20 cellular contexts compared by ENCODE assay signal in the genomic region with DNA sequence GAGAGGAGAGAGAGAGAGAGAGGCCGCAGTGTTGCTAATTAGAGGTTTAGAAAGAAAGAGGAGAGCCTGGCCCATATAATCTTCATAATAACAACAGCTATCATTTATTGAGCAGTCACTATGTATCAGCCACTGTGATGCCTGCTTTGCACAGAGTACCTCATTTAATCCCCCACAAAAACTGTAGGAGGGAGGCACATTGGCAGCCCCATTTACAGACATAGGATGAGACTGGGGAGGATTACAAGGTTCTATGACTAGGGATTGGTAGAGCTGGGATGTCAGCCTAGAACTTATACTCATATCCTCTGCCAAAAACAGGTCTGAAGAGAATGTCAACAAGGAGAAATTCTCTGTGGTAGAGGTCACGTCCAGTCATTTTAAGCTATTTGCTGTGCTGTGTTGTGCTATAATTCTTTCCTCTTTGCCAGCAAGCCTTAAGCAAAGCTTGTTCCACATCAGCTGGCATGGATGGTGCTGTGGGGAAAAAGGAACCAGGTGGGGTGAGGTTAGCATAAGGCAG. TPM values are rescaled to one million over a fixed set of nuclear protein-coding genes. Genes with fewer than 3 reads are reported as not detected.
DNase-seq lines count a peak whose midpoint lies in the region; ATAC-seq and TF ChIP-seq lines count a peak whose summit lies in the region.
"Had no signal": no experiment of that assay in that cellular context is flagged by ENCODE, and none has a peak within 500 bp of the region (broad histone marks: within the 10 kb centered on the region; RNA-seq: fewer than 3 reads in every experiment).

No MANE protein-coding gene starts in this region.

- ATAC-seq in activated CD8-positive, alpha-beta T cell treated with anti-CD3 and anti-CD28 coated beads, Interleukin-2, amount 10 ng/mL, durations not matched to agents 7 days and 5 days, result peak; percentile 6
- ATAC-seq in HG02763 (IDR thresholded peaks at IDR 0.05; ENCODE audit: unreplicated experiment) (no peak), upper lobe of right lung (no peak)
- ATAC-seq: WTC11 had no signal

- peaks cover 0 to 2% (median 0%) of the 10 kb centered on the region in 8 donors for H3K9me3 Mint-ChIP-seq in CD4-positive, alpha-beta memory T cell
- H3K9me3 Mint-ChIP-seq in activated CD8-positive, alpha-beta T cell treated with anti-CD3 and anti-CD28 coated beads, Interleukin-2, amount 10 ng/mL, durations not matched to agents 7 days and 5 days (ENCODE audit: insufficient read depth), result no peaks in the 10 kb centered on the region
- H3K9me3 Mint-ChIP-seq: IgD-negative memory B cell, WTC11 had no signal

- no peaks in the 10 kb centered on the region for H3K36me3 ChIP-seq in CD4-positive, alpha-beta memory T cell (ENCODE audit: insufficient read depth, low read length)
- H3K36me3 ChIP-seq in upper lobe of right lung, result no peaks in the 10 kb centered on the region
- H3K36me3 ChIP-seq: right lobe of liver, SJSA1 had no signal

- no peaks in the 10 kb centered on the region for H3K27me3 Mint-ChIP-seq in CD4-positive, alpha-beta memory T cell
- no peaks in the 10 kb centered on the region for H3K27me3 Mint-ChIP-seq in activated CD8-positive, alpha-beta T cell treated with anti-CD3 and anti-CD28 coated beads, Interleukin-2, amount 10 ng/mL, durations not matched to agents 7 days and 5 days (ENCODE audit: low read depth)

- CTCF ChIA-PET in CD4-positive, alpha-beta memory T cell (lab: Charles Lee; ENCODE audit: partially characterized antibody), result interaction anchor here (1.3 to 2.5 kb wide), 3 partner anchors 9 to 177 kb away, joined by 4 to 24 read pairs (median 11); a partner anchor contains a TSS
- CTCF ChIA-PET in activated CD8-positive, alpha-beta T cell treated with anti-CD3 and anti-CD28 coated beads, Interleukin-2, amount 10 ng/mL, durations not matched to agents 7 days and 5 days (lab: Charles Lee), result interaction anchor here (1.3 to 5.1 kb wide), 4 partner anchors 9 to 178 kb away, joined by 5 to 61 read pairs (median 14); a partner anchor contains a TSS

- H3K4me1 Mint-ChIP-seq in CD4-positive, alpha-beta memory T cell, result peaks cover 40 to 86% (median 69%) of the 10 kb centered on the region in 4 donors
- H3K4me1 Mint-ChIP-seq in activated CD8-positive, alpha-beta T cell treated with anti-CD3 and anti-CD28 coated beads, Interleukin-2, amount 10 ng/mL, durations not matched to agents 7 days and 5 days (ENCODE audit: low read depth), result peaks cover 78% of the 10 kb centered on the region

- H3K27ac ChIP-seq in CD4-positive, alpha-beta memory T cell (ENCODE audit: low read depth, low read length), result peak overlapping the region; percentile 37
- no peak overlapping the region for H3K27ac ChIP-seq in upper lobe of right lung
- H3K27ac ChIP-seq: epithelial cell of prostate, right lobe of liver, SJSA1 had no signal

- peaks cover 91% of the 10 kb centered on the region for H3K4me1 ChIP-seq in CD4-positive, alpha-beta memory T cell (ENCODE audit: insufficient read depth, low read length)
- H3K4me1 ChIP-seq in upper lobe of right lung, result peaks cover 6% of the 10 kb centered on the region

- TF ChIP-seq CTCF in AG10803 (conservative IDR thresholded peaks at IDR 0.05; ENCODE audit: low read length) (no peak), upper lobe of right lung (IDR thresholded peaks at IDR 0.05) (no peak)

- no peaks in the 10 kb centered on the region for H3K9me3 ChIP-seq in CD4-positive, alpha-beta memory T cell (ENCODE audit: control insufficient read depth in 1 of 2, low read length in 2 of 2)
- H3K9me3 ChIP-seq in upper lobe of right lung, result no peaks in the 10 kb centered on the region
- H3K9me3 ChIP-seq: right lobe of liver, SJSA1 had no signal

- H3K27me3 ChIP-seq in CD4-positive, alpha-beta memory T cell (ENCODE audit: insufficient read depth, low read length), result no peaks in the 10 kb centered on the region
- no peaks in the 10 kb centered on the region for H3K27me3 ChIP-seq in upper lobe of right lung
- H3K27me3 ChIP-seq: right lobe of liver, SJSA1 had no signal

- H3K27ac Mint-ChIP-seq in CD4-positive, alpha-beta memory T cell, result peak overlapping the region; percentile 91 to 99 (median 96)
- H3K27ac Mint-ChIP-seq in activated CD8-positive, alpha-beta T cell treated with anti-CD3 and anti-CD28 coated beads, Interleukin-2, amount 10 ng/mL, durations not matched to agents 7 days and 5 days, result peak overlapping the region; percentile 89
- H3K27ac Mint-ChIP-seq: WTC11 had no signal

- intact Hi-C loops in CD4-positive, alpha-beta memory T cell (cut with micrococcal nuclease), result loop anchor here (10.0 kb wide), 1 partner anchor 456 kb away; a partner anchor contains a TSS
- intact Hi-C loops in upper lobe of right lung (cut with DNase I), result no loop called here

- H3K36me3 Mint-ChIP-seq in CD4-positive, alpha-beta memory T cell, result peaks cover 0 to 3% of the 10 kb centered on the region in 2 donors
- H3K36me3 Mint-ChIP-seq in activated CD8-positive, alpha-beta T cell treated with anti-CD3 and anti-CD28 coated beads, Interleukin-2, amount 10 ng/mL, durations not matched to agents 7 days and 5 days (ENCODE audit: low read depth), result peaks cover 1% of the 10 kb centered on the region
- H3K36me3 Mint-ChIP-seq: IgD-negative memory B cell, WTC11 had no signal

- DNase-seq in AG10803 (ENCODE audit: low read depth) (peak; percentile 16), hepatic stellate cell (ENCODE audit: low spot score) (peak; percentile 19), HT-29 (ENCODE audit: low spot score) (no peak), upper lobe of right lung (no peak)
- no peak for DNase-seq in CD4-positive, alpha-beta memory T cell
- no peak for DNase-seq in activated CD8-positive, alpha-beta T cell treated with anti-CD3 and anti-CD28 coated beads, Interleukin-2, amount 10 ng/mL, durations not matched to agents 7 days and 5 days
- DNase-seq in stimulated activated CD4-positive, alpha-beta T cell treated with anti-CD3 and anti-CD28 coated beads, Interleukin-4, amount 100 ng/mL, for 24 hours, result no peak
- DNase-seq: COR-L47, foreskin melanocyte, hypothalamus, mammary epithelial cell, NCI-H187, NCI-H774, right lobe of liver, trophoblast cell had no signal

- POLR2A ChIA-PET in CD4-positive, alpha-beta memory T cell (lab: Charles Lee; ENCODE audit: partially characterized antibody), result interaction anchor here (1.7 to 4.9 kb wide), 5 partner anchors 14 to 278 kb away, joined by 5 to 31 read pairs (median 8); a partner anchor contains a TSS
- POLR2A ChIA-PET in activated CD8-positive, alpha-beta T cell treated with anti-CD3 and anti-CD28 coated beads, Interleukin-2, amount 10 ng/mL, durations not matched to agents 7 days and 5 days (lab: Charles Lee), result interaction anchor here (1.1 to 1.9 kb wide), 3 partner anchors 9 to 177 kb away, joined by 4 to 10 read pairs (median 5); a partner anchor contains a TSS

- H3K4me3 Mint-ChIP-seq in CD4-positive, alpha-beta memory T cell, result peak overlapping the region in 7 of 8 donors; percentile 22 to 75 (median 70)
- no peak overlapping the region for H3K4me3 Mint-ChIP-seq in activated CD8-positive, alpha-beta T cell treated with anti-CD3 and anti-CD28 coated beads, Interleukin-2, amount 10 ng/mL, durations not matched to agents 7 days and 5 days
- H3K4me3 Mint-ChIP-seq: IgD-negative memory B cell, WTC11 had no signal

- no peak overlapping the region for H3K4me3 ChIP-seq in AG10803 (ENCODE audit: low read length)
- no peak overlapping the region for H3K4me3 ChIP-seq in CD4-positive, alpha-beta memory T cell (ENCODE audit: low read length in 2 of 2)
- H3K4me3 ChIP-seq in upper lobe of right lung, result no peak overlapping the region
- H3K4me3 ChIP-seq: right lobe of liver, SJSA1 had no signal

RNA-seq across cellular contexts. Expression of a gene that starts 6.7 kb away (rescaled TPM):
- total RNA-seq in CD4-positive, alpha-beta memory T cell, result 10 to 100 TPM; 30.8 to 31.4 TPM
- polyA plus RNA-seq in CD4-positive, alpha-beta memory T cell, result 1 to 10 TPM; 2.0 to 2.2 TPM
- 1 to 10 TPM; 1.9 to 2.1 TPM for total RNA-seq in activated CD8-positive, alpha-beta T cell treated with anti-CD3 and anti-CD28 coated beads, Interleukin-2, amount 10 ng/mL, durations not matched to agents 7 days and 5 days
- not detected in 2 replicates for total RNA-seq in HT-29 (2014; rRNA removed; shearing (Covaris generic))
- total RNA-seq in upper lobe of right lung, result 2.8 TPM

Comparison
In these comparisons a context has a peak if more than half of its experiments do, and no peak if none do; other contexts are left out.
1. DNase-seq: peak in AG10803 (single experiment) and hepatic stellate cell (single experiment); none in CD4-positive, alpha-beta memory T cell (0 of 5), activated CD8-positive, alpha-beta T cell treated with anti-CD3 and anti-CD28 coated beads, Interleukin-2, amount 10 ng/mL, durations not matched to agents 7 days and 5 days (single experiment), HT-29 (single experiment), upper lobe of right lung (single experiment) and stimulated activated CD4-positive, alpha-beta T cell treated with anti-CD3 and anti-CD28 coated beads, Interleukin-4, amount 100 ng/mL, for 24 hours (single experiment).